In genomic region chr2:57894353-57894752, GRCh38 we compare ENCODE assay signal across 22 cellular contexts.
"Had no signal": no experiment of that assay in that cellular context is flagged by ENCODE, and none has a peak within 500 bp of the region (broad histone marks: within the 10 kb centered on the region; RNA-seq: fewer than 3 reads in every experiment).

No MANE protein-coding gene starts in this region.

- H3K36me3 ChIP-seq: esophagus squamous epithelium, gastroesophageal sphincter, left ventricle myocardium inferior, lower lobe of right lung, spleen, thoracic aorta, transverse colon had no signal

- DNase-seq: dermis blood vessel endothelial cell; esophagus squamous epithelium; foreskin fibroblast; kidney; left cardiac atrium; left ventricle myocardium inferior; lower lobe of right lung; natural killer cell; posterior cingulate gyrus; spleen; stimulated activated CD4-positive, alpha-beta T cell treated with anti-CD3 and anti-CD28 coated beads, Interleukin-15, amount 100 ng/mL, for 24 hours; stimulated activated CD4-positive, alpha-beta T cell treated with anti-CD3 and anti-CD28 coated beads, Interleukin-1b, Interleukin-23, amount 100 ng/mL, for 48 hours; stimulated activated CD4-positive, alpha-beta T cell treated with anti-CD3 and anti-CD28 coated beads, Interleukin-4, amount 100 ng/mL, for 24 hours; stimulated activated naive B cell treated with anti-CD40 and anti-IgM and Interleukin-4, amounts not matched to agents 10 μg/mL and 1 μg/mL and 100 μg/mL, for 72 hours; stimulated activated naive CD8-positive, alpha-beta T cell treated with anti-CD3 and anti-CD28 coated beads, Interleukin-15, amount 100 ng/mL, for 72 hours; transverse colon had no signal

- H3K4me1 ChIP-seq: esophagus squamous epithelium, gastroesophageal sphincter, left ventricle myocardium inferior, lower lobe of right lung, spleen had no signal

- H3K27ac Mint-ChIP-seq: memory B cell; mesothelial cell of epicardium; natural killer cell; stimulated activated naive B cell treated with anti-CD40 and anti-IgM and Interleukin-4, amounts not matched to agents 10 μg/mL and 1 μg/mL and 100 μg/mL, for 72 hours; stimulated activated naive CD8-positive, alpha-beta T cell treated with anti-CD3 and anti-CD28 coated beads, Interleukin-15, amount 100 ng/mL, for 72 hours had no signal

- H3K9me3 Mint-ChIP-seq: memory B cell; mesothelial cell of epicardium; natural killer cell; neural crest cell; stimulated activated naive CD8-positive, alpha-beta T cell treated with anti-CD3 and anti-CD28 coated beads, Interleukin-15, amount 100 ng/mL, for 72 hours had no signal

- FAIRE-seq: kidney had no signal

- H3K4me3 Mint-ChIP-seq: memory B cell; mesothelial cell of epicardium; natural killer cell; neural crest cell; stimulated activated naive B cell treated with anti-CD40 and anti-IgM and Interleukin-4, amounts not matched to agents 10 μg/mL and 1 μg/mL and 100 μg/mL, for 72 hours; stimulated activated naive CD8-positive, alpha-beta T cell treated with anti-CD3 and anti-CD28 coated beads, Interleukin-15, amount 100 ng/mL, for 72 hours had no signal

- H3K4me3 ChIP-seq: esophagus squamous epithelium, gastroesophageal sphincter, left ventricle myocardium inferior, lower lobe of right lung, spleen, thoracic aorta, transverse colon had no signal

- H3K27ac ChIP-seq: esophagus squamous epithelium, gastroesophageal sphincter, left ventricle myocardium inferior, lower lobe of right lung, spleen, thoracic aorta, transverse colon had no signal

- ATAC-seq: gastroesophageal sphincter; left cardiac atrium; lower lobe of right lung; natural killer cell; sciatic nerve; stimulated activated naive B cell treated with anti-CD40 and anti-IgM and Interleukin-4, amounts not matched to agents 10 μg/mL and 1 μg/mL and 100 μg/mL, for 72 hours; stimulated activated naive CD8-positive, alpha-beta T cell treated with anti-CD3 and anti-CD28 coated beads, Interleukin-15, amount 100 ng/mL, for 72 hours had no signal

- H3K4me1 Mint-ChIP-seq: neural crest cell; stimulated activated naive CD8-positive, alpha-beta T cell treated with anti-CD3 and anti-CD28 coated beads, Interleukin-15, amount 100 ng/mL, for 72 hours had no signal

- H3K27me3 Mint-ChIP-seq: memory B cell; stimulated activated naive B cell treated with anti-CD40 and anti-IgM and Interleukin-4, amounts not matched to agents 10 μg/mL and 1 μg/mL and 100 μg/mL, for 72 hours had no signal

- H3K36me3 Mint-ChIP-seq: memory B cell, mesothelial cell of epicardium, natural killer cell had no signal

- H3K9me3 ChIP-seq: esophagus squamous epithelium, gastroesophageal sphincter, left ventricle myocardium inferior, lower lobe of right lung, spleen, thoracic aorta, transverse colon had no signal

- H3K27me3 ChIP-seq: esophagus squamous epithelium, gastroesophageal sphincter, spleen, transverse colon had no signal
